Comparison of ENCODE assay signal across 17 cellular contexts in the genomic region with DNA sequence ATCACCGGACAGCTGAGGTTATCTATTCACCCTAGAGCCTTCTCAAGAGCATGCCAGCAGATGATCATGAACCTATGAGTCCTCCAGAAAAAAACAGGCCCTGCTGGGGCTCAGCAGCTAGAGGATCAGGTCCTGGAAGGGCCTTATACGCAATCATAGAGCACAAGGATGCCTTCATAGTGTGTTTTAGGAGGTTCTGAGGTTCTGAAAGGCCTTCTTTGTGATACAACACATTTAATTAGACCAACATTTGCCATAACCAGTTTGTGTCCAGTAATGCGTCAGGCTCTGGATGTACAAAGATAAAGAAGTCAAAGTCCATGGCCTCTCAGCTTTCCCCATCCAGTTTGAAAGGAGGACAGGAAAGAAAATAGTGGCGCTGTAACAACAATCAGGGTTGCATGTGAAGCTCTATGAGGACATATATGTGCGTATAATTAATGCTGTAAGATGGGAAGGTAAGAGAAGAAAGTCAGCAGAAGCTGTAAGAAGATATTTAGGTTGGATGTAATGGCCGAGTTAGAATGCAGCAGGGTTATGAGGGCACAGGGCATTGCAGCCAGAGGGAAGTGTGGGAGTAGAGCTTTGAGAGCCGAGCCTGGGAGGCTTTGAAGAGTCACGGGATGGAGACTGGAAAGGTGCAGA.
A peak's percentile ranks its signal among the peaks of the same experiment; 100 is the strongest.
DNase-seq lines count a peak whose midpoint lies in the region; TF ChIP-seq lines count a peak whose summit lies in the region.
"Had no signal": no experiment of that assay in that cellular context is flagged by ENCODE, and none has a peak within 500 bp of the region (broad histone marks: within the 10 kb centered on the region; RNA-seq: fewer than 3 reads in every experiment).

No MANE protein-coding gene starts in this region.

- in situ Hi-C loops in GM13977 (cut with MboI; ENCODE audit: low pct_unique_long_range_greater_than_20kb, low sequenced_read_pairs, unreplicated experiment), result no loop called here

- H3K4me3 Mint-ChIP-seq in nephron progenitor cell, result no peak overlapping the region
- peak overlapping the region; percentile 8 for H3K4me3 Mint-ChIP-seq in type B pancreatic cell
- H3K4me3 Mint-ChIP-seq: CD8-positive, alpha-beta memory T cell had no signal

- no peaks in the 10 kb centered on the region for H4K20me1 ChIP-seq in hepatocyte (ENCODE audit: insufficient read depth, poor library complexity, severe bottlenecking)

- DNase-seq in LoVo (ENCODE audit: low spot score) (peak; percentile 44), hepatocyte (ENCODE audit: low spot score) (peak; percentile 37), nephron progenitor cell (no peak), type B pancreatic cell (ENCODE audit: extremely low spot score, unreplicated experiment) (no peak), HEK293T (ENCODE audit: extremely low spot score) (no peak), GM13977 (ENCODE audit: low spot score) (no peak)
- no peak for DNase-seq in effector CD8-positive, alpha-beta T cell (lab: John Stamatoyannopoulos, UW)
- DNase-seq: BE2C; CD8-positive, alpha-beta memory T cell; EL; HCEC 1CT; KG1; NCI-H1092; NCI-H2107; NCI-H345; PC-3; SK-N-SH had no signal

- no peaks in the 10 kb centered on the region for H3K9me3 ChIP-seq in hepatocyte (ENCODE audit: low read depth)
- H3K9me3 ChIP-seq: BE2C, SK-N-SH had no signal

- H3K4me2 ChIP-seq in hepatocyte, result no peak overlapping the region
- H3K4me2 ChIP-seq: SK-N-SH had no signal

- H3K27ac Mint-ChIP-seq in nephron progenitor cell, result peak overlapping the region; percentile 14
- H3K27ac Mint-ChIP-seq in type B pancreatic cell, result peak overlapping the region; percentile 2

- H3K4me1 ChIP-seq in hepatocyte (ENCODE audit: insufficient read depth), result no peaks in the 10 kb centered on the region
- H3K4me1 ChIP-seq: BE2C had no signal

- POLR2A ChIA-PET in HEK293T (lab: Yijun Ruan, JAX), result no interaction called here

- H3K27me3 ChIP-seq in hepatocyte, result no peaks in the 10 kb centered on the region
- H3K27me3 ChIP-seq: BE2C had no signal

- H3K79me2 ChIP-seq in hepatocyte, result no peaks in the 10 kb centered on the region

- CTCF ChIA-PET in HEK293T (lab: Yijun Ruan, JAX), result no interaction called here

- H3K36me3 ChIP-seq in hepatocyte (replicated peaks; ENCODE audit: insufficient read depth, low read depth), result no peaks in the 10 kb centered on the region
- H3K36me3 ChIP-seq: BE2C had no signal

- 81% methylated on average over 8 of the region's 8 CpGs for WGBS in hepatocyte (ENCODE audit: low lambda C conversion rate, missing lambda C conversion rate)

- TF ChIP-seq CTCF in hepatocyte (IDR thresholded peaks at IDR 0.05; ENCODE audit: poor library complexity), result no peak
- TF ChIP-seq CTCF in nephron progenitor cell (IDR thresholded peaks at IDR 0.05), result no peak
- TF ChIP-seq CTCF in type B pancreatic cell (conservative IDR thresholded peaks at IDR 0.05), result no peak
- no peak for TF ChIP-seq CTCF in GM13977 (IDR thresholded peaks at IDR 0.05; ENCODE audit: extremely low read depth, insufficient read depth, missing control alignments)

- H3K4me1 Mint-ChIP-seq in nephron progenitor cell (peaks cover 6% of the 10 kb centered on the region), type B pancreatic cell (ENCODE audit: unreplicated experiment) (peaks cover 5% of the 10 kb centered on the region)
- H3K4me1 Mint-ChIP-seq: CD8-positive, alpha-beta memory T cell had no signal

- peaks cover 4% of the 10 kb centered on the region for H3K9me3 Mint-ChIP-seq in nephron progenitor cell
- H3K9me3 Mint-ChIP-seq in type B pancreatic cell, result peaks cover 5% of the 10 kb centered on the region
- H3K9me3 Mint-ChIP-seq: CD8-positive, alpha-beta memory T cell had no signal

- peaks cover 4% of the 10 kb centered on the region for H3K36me3 Mint-ChIP-seq in nephron progenitor cell (ENCODE audit: low read depth)
- peaks cover 5% of the 10 kb centered on the region for H3K36me3 Mint-ChIP-seq in type B pancreatic cell

- H3K9me2 ChIP-seq in hepatocyte (replicated peaks; ENCODE audit: insufficient read depth), result no peaks in the 10 kb centered on the region
- H3K9me2 ChIP-seq: SK-N-SH had no signal

- H3K4me3 ChIP-seq in hepatocyte, result no peak overlapping the region

- no peak overlapping the region for H2AFZ ChIP-seq in hepatocyte

- H3K27me3 Mint-ChIP-seq in nephron progenitor cell (ENCODE audit: low read depth, poor library complexity), result peaks cover 3% of the 10 kb centered on the region
- no peaks in the 10 kb centered on the region for H3K27me3 Mint-ChIP-seq in type B pancreatic cell
- H3K27me3 Mint-ChIP-seq: CD8-positive, alpha-beta memory T cell had no signal

- peak overlapping the region; percentile 71 for H3K27ac ChIP-seq in hepatocyte

TF ChIP-seq in HEK293T, 16 proteins besides CTCF, POLR2A, EP300 and RAD21:
- TF ChIP-seq ARNT (IDR thresholded peaks at IDR 0.05) (no peak), BHLHE40 (IDR thresholded peaks at IDR 0.05; ENCODE audit: borderline replicate concordance) (no peak)

Comparison
In these comparisons a context has a peak if more than half of its experiments do, and no peak if none do; other contexts are left out.
1. DNase-seq: peak in LoVo (single experiment) and hepatocyte (single experiment); none in nephron progenitor cell (single experiment), type B pancreatic cell (single experiment), HEK293T (single experiment), GM13977 (single experiment) and effector CD8-positive, alpha-beta T cell (single experiment).